In the genomic region with DNA sequence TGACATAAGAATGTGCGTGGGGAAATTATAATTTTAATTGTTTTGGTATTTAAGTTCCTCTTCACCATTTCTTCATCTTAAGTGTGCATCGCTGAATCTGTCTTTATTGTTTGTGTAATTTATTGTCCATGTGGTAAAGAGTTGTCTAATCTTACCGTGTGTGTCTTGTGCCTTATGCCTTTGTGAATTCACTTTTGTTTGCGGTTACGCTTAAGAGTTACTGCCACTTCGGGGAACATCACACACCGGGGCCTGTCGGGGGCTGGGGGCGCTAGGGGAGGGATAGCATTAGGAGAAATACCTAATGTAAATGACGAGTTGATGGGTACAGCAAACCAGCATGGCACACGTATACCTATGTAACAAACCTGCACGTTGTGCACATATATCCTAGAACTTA, we compare ENCODE assay signal across 8 cellular contexts. TPM values are rescaled to one million over a fixed set of nuclear protein-coding genes. Genes with fewer than 3 reads are reported as not detected.
A peak's percentile ranks its signal among the peaks of the same experiment; 100 is the strongest.
DNase-seq lines count a peak whose midpoint lies in the region; ATAC-seq, FAIRE-seq and TF ChIP-seq lines count a peak whose summit lies in the region.

No MANE protein-coding gene starts in this region.

- H3K9me3 ChIP-seq in Peyer's patch, result no peaks in the 10 kb centered on the region
- H3K9me3 ChIP-seq in esophagus (ENCODE audit: control insufficient read depth in 2 of 2, insufficient read depth in 1 of 2, low read depth in 1 of 2, low read length in 1 of 2), result no peaks in the 10 kb centered on the region
- no peaks in the 10 kb centered on the region for H3K9me3 ChIP-seq in psoas muscle

- 3 to 5% methylated on average over 12 of the region's 12 CpGs for WGBS in esophagus, 2 donors
- WGBS in psoas muscle, 3 donors, result 2 to 4% (median 2%) methylated on average over 12 of the region's 12 CpGs

- no peak for DNase-seq in Peyer's patch
- DNase-seq in psoas muscle, result no peak
- DNase-seq in NCI-H526 treated with DMSO at 0.1 percent for 48 hours (lab: John Stamatoyannopoulos, UW), result no peak
- no peak for DNase-seq in KG1 (lab: John Stamatoyannopoulos, UW)
- DNase-seq in HPDE6-E6E7 (ENCODE audit: extremely low spot score), result no peak
- DNase-seq in urothelium cell line (ENCODE audit: low spot score), result no peak

- H3K27ac ChIP-seq in Peyer's patch (peak overlapping the region in 2 of 4 donors; percentile 93 to 94), esophagus (ENCODE audit: low read depth in 2 of 2, low read length in 1 of 2) (no peak overlapping the region), psoas muscle (peak overlapping the region; percentile 93)

- H3K36me3 ChIP-seq in Peyer's patch (no peaks in the 10 kb centered on the region), esophagus (ENCODE audit: control insufficient read depth in 2 of 2, insufficient read depth in 2 of 2, low read length in 1 of 2) (no peaks in the 10 kb centered on the region), psoas muscle (ENCODE audit: insufficient read depth in 1 of 2, low read depth in 1 of 2) (no peaks in the 10 kb centered on the region)

- intact Hi-C loops in psoas muscle (cut with DNase I), result loop anchor here in 1 of 2 donors (1.0 kb wide), 1 partner anchor 27 kb away; no protein-coding TSS in a partner anchor

- no peak for TF ChIP-seq POLR2A in Peyer's patch (IDR thresholded peaks at IDR 0.05)

- TF ChIP-seq CTCF in Peyer's patch (IDR thresholded peaks at IDR 0.05) (no peak), psoas muscle (IDR thresholded peaks at IDR 0.05) (no peak)

- H3K4me3 ChIP-seq in GM08714 (ENCODE audit: low read length) (peak overlapping the region; percentile 85), Peyer's patch (peak overlapping the region; percentile 71 to 98 (median 96)), esophagus (ENCODE audit: low read depth in 1 of 2, low read length in 2 of 2) (peak overlapping the region; percentile 68 to 85), psoas muscle (peak overlapping the region; percentile 86)

- no peak for FAIRE-seq in urothelium cell line (lab: Jason Lieb, UNC)

- H3K27me3 ChIP-seq in Peyer's patch, result no peaks in the 10 kb centered on the region
- no peaks in the 10 kb centered on the region for H3K27me3 ChIP-seq in esophagus (ENCODE audit: control insufficient read depth in 1 of 2, insufficient read depth in 2 of 2, low read length in 2 of 2)
- H3K27me3 ChIP-seq in psoas muscle (ENCODE audit: insufficient read depth in 3 of 3, low read length in 2 of 3), result no peaks in the 10 kb centered on the region

- peaks cover 0 to 25% (median 9%) of the 10 kb centered on the region in 4 donors for H3K4me1 ChIP-seq in Peyer's patch
- no peaks in the 10 kb centered on the region for H3K4me1 ChIP-seq in esophagus (ENCODE audit: control insufficient read depth in 2 of 2, insufficient read depth in 2 of 2, low read length in 1 of 2)
- peaks cover 29% of the 10 kb centered on the region for H3K4me1 ChIP-seq in psoas muscle

- no peak for ATAC-seq in psoas muscle

RNA-seq across cellular contexts. Expression of gene WDR48, which starts 0.8 kb away (rescaled TPM):
- total RNA-seq in Peyer's patch (10 to 100 TPM; 24.2 to 35.5 (median 31.2) TPM), psoas muscle (10 to 100 TPM; 16.0 to 27.6 (median 21.6) TPM)
- polyA plus RNA-seq in esophagus (10 to 100 TPM in 1 of 2 donors, 1 to 10 TPM in 1; 7.3 to 10.4 TPM), psoas muscle (10 to 100 TPM in 2 of 3 donors, 1 to 10 TPM in 1; 8.7 to 14.8 (median 10.8) TPM)

RNA-seq across cellular contexts. Expression of gene SCN11A, which starts 0.9 kb away (rescaled TPM):
- total RNA-seq in Peyer's patch (1 to 10 TPM in 1 of 4 donors, under 1 TPM in 2, not detected in 1; 0.28 to 1.7 (median 0.67) TPM), psoas muscle (under 1 TPM in 1 of 4 donors, not detected in 3; 0.05 TPM)
- polyA plus RNA-seq in esophagus (under 1 TPM in 1 of 2 donors, not detected in 1; 0.02 TPM), psoas muscle (under 1 TPM in 2 of 3 donors, not detected in 1; 0.03 to 0.04 TPM)

RNA-seq across cellular contexts. Expression of gene GORASP1, which starts 54.8 kb away (rescaled TPM):
- 100 to 1,000 TPM in 3 of 4 donors, 10 to 100 TPM in 1; 85.8 to 145 (median 128) TPM for total RNA-seq in Peyer's patch
- polyA plus RNA-seq in esophagus, result 10 to 100 TPM; 30.9 to 32.0 TPM
- total RNA-seq in psoas muscle, result 10 to 100 TPM; 34.3 to 46.7 (median 42.6) TPM
- 10 to 100 TPM; 27.3 to 37.3 (median 34.4) TPM for polyA plus RNA-seq in psoas muscle

RNA-seq across cellular contexts. Expression of gene TTC21A, which starts 54.9 kb away (rescaled TPM):
- total RNA-seq in Peyer's patch (10 to 100 TPM in 2 of 4 donors, 1 to 10 TPM in 2; 8.4 to 41.3 (median 19.1) TPM), psoas muscle (1 to 10 TPM in 1 of 4 donors, under 1 TPM in 3; 0.52 to 1.2 (median 0.78) TPM)
- polyA plus RNA-seq in esophagus (1 to 10 TPM; 1.8 to 5.6 TPM), psoas muscle (under 1 TPM; 0.62 to 1.00 (median 0.98) TPM)
